Comparison of ENCODE assay signal across 26 cellular contexts in the genomic region with DNA sequence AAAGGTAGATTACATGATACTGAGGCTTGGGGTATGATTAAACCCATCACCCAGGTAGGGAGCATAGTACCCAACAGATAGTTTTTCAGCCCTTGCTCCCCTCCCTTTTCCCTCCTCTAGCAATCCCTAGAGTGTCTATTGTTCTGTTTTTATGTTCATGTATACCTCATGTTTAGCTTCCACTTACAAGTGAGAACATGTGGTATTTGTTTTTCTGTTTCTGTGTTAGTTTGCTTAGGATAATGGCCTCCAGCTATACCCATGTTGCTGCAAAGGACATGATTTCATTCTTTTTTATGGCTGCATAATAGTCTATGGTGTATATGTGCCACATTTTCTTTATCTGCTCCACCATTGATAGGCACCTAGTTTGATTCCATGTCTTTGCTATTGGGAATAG.
"Had no signal": no experiment of that assay in that cellular context is flagged by ENCODE, and none has a peak within 500 bp of the region (broad histone marks: within the 10 kb centered on the region; RNA-seq: fewer than 3 reads in every experiment).

No MANE protein-coding gene starts in this region.

- H3K9me3 Mint-ChIP-seq: immature natural killer cell; mesothelial cell of epicardium; natural killer cell; nephron progenitor cell; stimulated activated naive CD8-positive, alpha-beta T cell treated with anti-CD3 and anti-CD28 coated beads, Interleukin-15, amount 100 ng/mL, for 72 hours; type B pancreatic cell had no signal

- H3K4me1 ChIP-seq: parathyroid adenoma, psoas muscle had no signal

- H3K9me3 ChIP-seq: left ventricle myocardium inferior, neutrophil, psoas muscle, tibial nerve, vagina had no signal

- H3K27ac Mint-ChIP-seq: immature natural killer cell; mesothelial cell of epicardium; naive B cell; natural killer cell; nephron progenitor cell; stimulated activated naive CD8-positive, alpha-beta T cell treated with anti-CD3 and anti-CD28 coated beads, Interleukin-15, amount 100 ng/mL, for 72 hours; type B pancreatic cell had no signal

- H3K4me1 Mint-ChIP-seq: immature natural killer cell; naive B cell; natural killer cell; stimulated activated naive CD8-positive, alpha-beta T cell treated with anti-CD3 and anti-CD28 coated beads, Interleukin-15, amount 100 ng/mL, for 72 hours had no signal

- ATAC-seq: natural killer cell; psoas muscle; sciatic nerve; stimulated activated naive CD8-positive, alpha-beta T cell treated with anti-CD3 and anti-CD28 coated beads, Interleukin-15, amount 100 ng/mL, for 72 hours had no signal

- DNase-seq: hypothalamus; immature natural killer cell; left ventricle myocardium inferior; mesendoderm; naive B cell; natural killer cell; nephron progenitor cell; occipital lobe; psoas muscle; stimulated activated CD4-positive, alpha-beta T cell treated with anti-CD3 and anti-CD28 coated beads, Interleukin-12 subunit alpha, Interleukin-12 subunit beta, amount 100 ng/mL, for 4 hours; stimulated activated CD4-positive, alpha-beta T cell treated with anti-CD3 and anti-CD28 coated beads, Interleukin-15, amount 100 ng/mL, for 24 hours; stimulated activated CD4-positive, alpha-beta T cell treated with anti-CD3 and anti-CD28 coated beads, Interleukin-2, amount 100 ng/mL, for 24 hours; stimulated activated CD4-positive, alpha-beta T cell treated with anti-CD3 and anti-CD28 coated beads, Interleukin-4, amount 100 ng/mL, for 1 hour; stimulated activated naive CD4-positive, alpha-beta T cell; stimulated activated naive CD8-positive, alpha-beta T cell treated with anti-CD3 and anti-CD28 coated beads, Interleukin-15, amount 100 ng/mL, for 72 hours; substantia nigra had no signal

- H3K4me3 ChIP-seq: left ventricle myocardium inferior, lung, neural progenitor cell, psoas muscle, skin epidermis, tibial nerve, vagina had no signal

- H3K27me3 Mint-ChIP-seq: naive B cell had no signal

- H3K36me3 Mint-ChIP-seq: immature natural killer cell, mesothelial cell of epicardium, naive B cell, natural killer cell, type B pancreatic cell had no signal

- H3K4me3 Mint-ChIP-seq: immature natural killer cell; mesothelial cell of epicardium; naive B cell; natural killer cell; nephron progenitor cell; neural progenitor cell; stimulated activated naive CD8-positive, alpha-beta T cell treated with anti-CD3 and anti-CD28 coated beads, Interleukin-15, amount 100 ng/mL, for 72 hours; type B pancreatic cell had no signal

- H3K36me3 ChIP-seq: left ventricle myocardium inferior, neural progenitor cell, neutrophil, tibial nerve, vagina had no signal

- H3K27ac ChIP-seq: left ventricle myocardium inferior, neutrophil, parathyroid adenoma, psoas muscle, tibial nerve, vagina had no signal

- H3K27me3 ChIP-seq: neural progenitor cell, neutrophil, tibial nerve, vagina had no signal
